ENCODE assay signal across 30 cellular contexts in the genomic region with DNA sequence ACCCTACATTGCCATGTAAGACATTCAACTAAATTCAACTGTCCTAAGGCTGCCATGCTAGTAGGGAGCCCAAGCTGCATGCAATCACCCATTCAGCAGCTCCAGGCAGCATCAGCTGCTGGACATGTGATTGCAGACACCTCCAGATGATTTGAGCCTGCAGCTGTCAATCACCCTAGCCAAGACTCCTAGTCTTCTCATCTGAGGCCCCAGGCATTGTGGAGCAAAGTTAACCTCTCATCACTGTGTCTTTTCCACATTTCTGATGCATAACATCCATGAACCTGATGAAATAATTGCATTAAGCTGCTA.
"Had no signal": no experiment of that assay in that cellular context is flagged by ENCODE, and none has a peak within 500 bp of the region (broad histone marks: within the 10 kb centered on the region; RNA-seq: fewer than 3 reads in every experiment).

No MANE protein-coding gene starts in this region.

- H3K9me3 ChIP-seq: adrenal gland, body of pancreas, neutrophil, suprapubic skin, tibial artery had no signal

- H3K27ac ChIP-seq: adrenal gland, body of pancreas, neutrophil, skin epidermis, suprapubic skin, tibial artery, WERI-Rb-1 had no signal

- H3K27ac Mint-ChIP-seq: activated CD4-positive, alpha-beta memory T cell treated with anti-CD3 and anti-CD28 coated beads for 36 hours; activated CD4-positive, alpha-beta T cell treated with anti-CD3 and anti-CD28 coated beads, Interleukin-2, amount 10 ng/mL, durations not matched to agents 24 days and 14 days; activated naive CD4-positive, alpha-beta T cell treated with anti-CD3 and anti-CD28 coated beads for 36 hours; activated naive CD8-positive, alpha-beta T cell treated with anti-CD3 and anti-CD28 coated beads for 36 hours; activated T-helper 1 cell treated with anti-CD3 and anti-CD28 coated beads, Interleukin-12 subunit alpha, Interleukin-12 subunit beta, Interleukin-2, Interleukin-4 antibody, amounts not matched to agents 30 ng/mL and 10 ng/mL and 1 ng/mL, durations not matched to agents 14 hours and 24 hours and 36 hours; effector memory CD8-positive, alpha-beta T cell; naive B cell; nephron progenitor cell; stimulated activated effector memory CD8-positive, alpha-beta T cell treated with anti-CD3 and anti-CD28 coated beads, Interleukin-12 subunit alpha, Interleukin-12 subunit beta, amount 100 ng/mL, for 72 hours; T-helper 17 cell had no signal

- FAIRE-seq: colon, kidney had no signal

- H3K4me1 Mint-ChIP-seq: stimulated activated effector memory CD8-positive, alpha-beta T cell treated with anti-CD3 and anti-CD28 coated beads, Interleukin-12 subunit alpha, Interleukin-12 subunit beta, amount 100 ng/mL, for 72 hours had no signal

- H3K4me1 ChIP-seq: suprapubic skin, tibial artery had no signal

- H3K4me3 ChIP-seq: adrenal gland, body of pancreas, skin epidermis, suprapubic skin, tibial artery had no signal

- H3K36me3 Mint-ChIP-seq: activated CD4-positive, alpha-beta memory T cell treated with anti-CD3 and anti-CD28 coated beads for 36 hours; activated naive CD8-positive, alpha-beta T cell treated with anti-CD3 and anti-CD28 coated beads for 36 hours; stimulated activated effector memory CD8-positive, alpha-beta T cell treated with anti-CD3 and anti-CD28 coated beads, Interleukin-12 subunit alpha, Interleukin-12 subunit beta, amount 100 ng/mL, for 72 hours had no signal

- H3K36me3 ChIP-seq: adrenal gland, neutrophil, suprapubic skin, tibial artery, WERI-Rb-1 had no signal

- DNase-seq: activated CD4-positive, alpha-beta memory T cell treated with anti-CD3 and anti-CD28 coated beads for 36 hours; activated CD4-positive, alpha-beta T cell treated with anti-CD3 and anti-CD28 coated beads, Interleukin-2, amount 10 ng/mL, durations not matched to agents 24 days and 14 days; activated CD4-positive, CD25-positive, alpha-beta regulatory T cell treated with anti-CD3 and anti-CD28 coated beads, Interleukin-2, amount 50 U/mL, for 72 hours; activated CD8-positive, alpha-beta memory T cell treated with anti-CD3 and anti-CD28 coated beads, Interleukin-2, amount 50 U/mL, for 4 hours; activated effector memory CD4-positive, alpha-beta T cell treated with anti-CD3 and anti-CD28 coated beads, Interleukin-2, amount 50 U/mL, for 16 hours; activated naive CD4-positive, alpha-beta T cell treated with anti-CD3 and anti-CD28 coated beads for 36 hours; activated naive CD8-positive, alpha-beta T cell treated with anti-CD3 and anti-CD28 coated beads for 36 hours; activated T-cell treated with anti-CD3 and anti-CD28 coated beads, Interleukin-2, amount 50 U/mL, for 1 hour; adrenal gland; aorta; effector memory CD8-positive, alpha-beta T cell; head of caudate nucleus; hippocampal formation; kidney; mesenchymal stem cell; naive B cell; nephron progenitor cell; stimulated activated CD4-positive, alpha-beta T cell treated with anti-CD3 and anti-CD28 coated beads, Interleukin-4, amount 100 ng/mL, for 24 hours; T-helper 17 cell; T1000; tibial artery; WERI-Rb-1 had no signal

- H3K27me3 ChIP-seq: adrenal gland, body of pancreas, suprapubic skin, tibial artery had no signal

- H3K9me3 Mint-ChIP-seq: activated CD4-positive, alpha-beta memory T cell treated with anti-CD3 and anti-CD28 coated beads for 36 hours; activated naive CD8-positive, alpha-beta T cell treated with anti-CD3 and anti-CD28 coated beads for 36 hours; activated T-helper 1 cell treated with anti-CD3 and anti-CD28 coated beads, Interleukin-12 subunit alpha, Interleukin-12 subunit beta, Interleukin-2, Interleukin-4 antibody, amounts not matched to agents 30 ng/mL and 10 ng/mL and 1 ng/mL, durations not matched to agents 14 hours and 24 hours and 36 hours; effector memory CD8-positive, alpha-beta T cell; nephron progenitor cell had no signal

- ATAC-seq: body of pancreas; effector memory CD8-positive, alpha-beta T cell; sciatic nerve; stimulated activated effector memory CD8-positive, alpha-beta T cell treated with anti-CD3 and anti-CD28 coated beads, Interleukin-12 subunit alpha, Interleukin-12 subunit beta, amount 100 ng/mL, for 72 hours; T-helper 17 cell had no signal

- H3K4me3 Mint-ChIP-seq: activated CD4-positive, alpha-beta memory T cell treated with anti-CD3 and anti-CD28 coated beads for 36 hours; activated CD4-positive, alpha-beta T cell treated with anti-CD3 and anti-CD28 coated beads, Interleukin-2, amount 10 ng/mL, durations not matched to agents 24 days and 14 days; activated naive CD4-positive, alpha-beta T cell treated with anti-CD3 and anti-CD28 coated beads for 36 hours; activated naive CD8-positive, alpha-beta T cell treated with anti-CD3 and anti-CD28 coated beads for 36 hours; activated T-helper 1 cell treated with anti-CD3 and anti-CD28 coated beads, Interleukin-12 subunit alpha, Interleukin-12 subunit beta, Interleukin-2, Interleukin-4 antibody, amounts not matched to agents 30 ng/mL and 10 ng/mL and 1 ng/mL, durations not matched to agents 14 hours and 24 hours and 36 hours; effector memory CD8-positive, alpha-beta T cell; nephron progenitor cell; stimulated activated effector memory CD8-positive, alpha-beta T cell treated with anti-CD3 and anti-CD28 coated beads, Interleukin-12 subunit alpha, Interleukin-12 subunit beta, amount 100 ng/mL, for 72 hours; T-helper 17 cell had no signal
